Comparison of ENCODE assay signal across 22 cellular contexts in genomic region chr16:7615565-7615964, GRCh38.
DNase-seq lines count a peak whose midpoint lies in the region; ATAC-seq and TF ChIP-seq lines count a peak whose summit lies in the region.
"Had no signal": no experiment of that assay in that cellular context is flagged by ENCODE, and none has a peak within 500 bp of the region (broad histone marks: within the 10 kb centered on the region; RNA-seq: fewer than 3 reads in every experiment).

No MANE protein-coding gene starts in this region.

- no peak overlapping the region for H3K27ac ChIP-seq in left ventricle myocardium inferior (replicated peaks)
- H3K27ac ChIP-seq in endodermal cell (ENCODE audit: low read depth, low read length) = no peak overlapping the region
- no peak overlapping the region for H3K27ac ChIP-seq in tibial nerve
- H3K27ac ChIP-seq: HL-60, prostate gland had no signal

- no peak for ATAC-seq in activated T-cell treated with anti-CD3 and anti-CD28 coated beads, Interleukin-2, amount 50 U/mL, for 72 hours (replicated peaks in 1 of 2)
- ATAC-seq: activated T-cell treated with anti-CD3 and anti-CD28 coated beads, Interleukin-2, amount 50 U/mL, for 4 hours; PC-3; stimulated activated naive CD8-positive, alpha-beta T cell treated with anti-CD3 and anti-CD28 coated beads, Interleukin-15, Interleukin-2, amounts not matched to agents 100 U/mL and 50 U/mL, for 24 hours had no signal

- TF ChIP-seq EP300 in tibial nerve (IDR thresholded peaks at IDR 0.05) = no peak

- H3K4me1 ChIP-seq in left ventricle myocardium inferior (peaks cover 19% of the 10 kb centered on the region), endodermal cell (ENCODE audit: control insufficient read depth, insufficient read depth, low read length) (no peaks in the 10 kb centered on the region), tibial nerve (no peaks in the 10 kb centered on the region)
- H3K4me1 ChIP-seq: BE2C, prostate gland had no signal

- WGBS in endodermal cell (ENCODE audit: insufficient coverage in 1 of 2, insufficient read length in 1 of 2), 2 experiments = 93 to 96% methylated on average over 4 to 6 of the region's 6 CpGs
- 73 to 85% methylated on average over 6 of the region's 6 CpGs for WGBS in tibial nerve, 2 donors

- H3K27ac Mint-ChIP-seq in endodermal cell = no peak overlapping the region
- H3K27ac Mint-ChIP-seq in activated T-cell treated with anti-CD3 and anti-CD28 coated beads, Interleukin-2, amount 50 U/mL, for 72 hours = no peak overlapping the region
- H3K27ac Mint-ChIP-seq: activated B cell treated with CpG ODN at 0.5 μM for 24 hours, naive B cell had no signal

- H3K36me3 ChIP-seq in left ventricle myocardium inferior = no peaks in the 10 kb centered on the region
- no peaks in the 10 kb centered on the region for H3K36me3 ChIP-seq in endodermal cell (ENCODE audit: control insufficient read depth, insufficient read depth, low read length)
- no peaks in the 10 kb centered on the region for H3K36me3 ChIP-seq in tibial nerve
- H3K36me3 ChIP-seq: BE2C, prostate gland had no signal

- TF ChIP-seq POLR2A in tibial nerve (IDR thresholded peaks at IDR 0.05) = no peak

- peaks cover 8% of the 10 kb centered on the region for H3K9me3 Mint-ChIP-seq in endodermal cell
- peaks cover 2 to 4% of the 10 kb centered on the region in 2 donors for H3K9me3 Mint-ChIP-seq in activated T-cell treated with anti-CD3 and anti-CD28 coated beads, Interleukin-2, amount 50 U/mL, for 72 hours

- peaks cover 8% of the 10 kb centered on the region for H3K4me1 Mint-ChIP-seq in endodermal cell
- no peaks in the 10 kb centered on the region for H3K4me1 Mint-ChIP-seq in activated T-cell treated with anti-CD3 and anti-CD28 coated beads, Interleukin-2, amount 50 U/mL, for 72 hours (ENCODE audit: low read depth)
- H3K4me1 Mint-ChIP-seq: activated B cell treated with CpG ODN at 0.5 μM for 24 hours, naive B cell had no signal

- H3K27me3 Mint-ChIP-seq in endodermal cell (ENCODE audit: insufficient read depth) = no peaks in the 10 kb centered on the region
- H3K27me3 Mint-ChIP-seq in activated T-cell treated with anti-CD3 and anti-CD28 coated beads, Interleukin-2, amount 50 U/mL, for 72 hours (ENCODE audit: low read depth) = no peaks in the 10 kb centered on the region
- H3K27me3 Mint-ChIP-seq: activated B cell treated with CpG ODN at 0.5 μM for 24 hours, naive B cell had no signal

- H3K36me3 Mint-ChIP-seq in endodermal cell (ENCODE audit: low read depth) = no peaks in the 10 kb centered on the region
- no peaks in the 10 kb centered on the region for H3K36me3 Mint-ChIP-seq in activated T-cell treated with anti-CD3 and anti-CD28 coated beads, Interleukin-2, amount 50 U/mL, for 72 hours (ENCODE audit: insufficient read depth in 2 of 2)
- H3K36me3 Mint-ChIP-seq: naive B cell had no signal

- H3K27me3 ChIP-seq in left ventricle myocardium inferior (ENCODE audit: low read depth) (no peaks in the 10 kb centered on the region), endodermal cell (ENCODE audit: control insufficient read depth, insufficient read depth, low read length, poor library complexity, severe bottlenecking) (peaks cover 4% of the 10 kb centered on the region), tibial nerve (no peaks in the 10 kb centered on the region)
- H3K27me3 ChIP-seq: BE2C had no signal

- intact Hi-C loops in left ventricle myocardium inferior (cut with micrococcal nuclease) (no loop called here), cardiac septum (cut with DNase I) (loop anchor here (10.0 kb wide), 1 partner anchor 211 kb away; no protein-coding TSS in a partner anchor)

- H3K9ac ChIP-seq in endodermal cell (ENCODE audit: extremely low read depth, low read length, poor library complexity, severe bottlenecking) = no peak overlapping the region

- H3K9me3 ChIP-seq in left ventricle myocardium inferior (replicated peaks) = no peaks in the 10 kb centered on the region
- peaks cover 3% of the 10 kb centered on the region for H3K9me3 ChIP-seq in endodermal cell (ENCODE audit: control insufficient read depth, low read length)
- no peaks in the 10 kb centered on the region for H3K9me3 ChIP-seq in tibial nerve
- H3K9me3 ChIP-seq: BE2C, prostate gland had no signal

- no peak overlapping the region for H3K4me3 Mint-ChIP-seq in endodermal cell
- no peak overlapping the region for H3K4me3 Mint-ChIP-seq in activated T-cell treated with anti-CD3 and anti-CD28 coated beads, Interleukin-2, amount 50 U/mL, for 72 hours
- H3K4me3 Mint-ChIP-seq: activated B cell treated with CpG ODN at 0.5 μM for 24 hours; activated T-cell treated with anti-CD3 and anti-CD28 coated beads, Interleukin-2, amount 50 U/mL, for 4 hours; naive B cell had no signal

- TF ChIP-seq CTCF in left ventricle myocardium inferior (IDR thresholded peaks at IDR 0.05; ENCODE audit: borderline replicate concordance) = peak; percentile 16
- peak; percentile 38 for TF ChIP-seq CTCF in endodermal cell (conservative IDR thresholded peaks at IDR 0.05)
- no peak for TF ChIP-seq CTCF in tibial nerve (IDR thresholded peaks at IDR 0.05)

- H3K4me3 ChIP-seq in left ventricle myocardium inferior (no peak overlapping the region), endodermal cell (ENCODE audit: low read length) (no peak overlapping the region), tibial nerve (no peak overlapping the region)
- H3K4me3 ChIP-seq: prostate gland had no signal

- no peak for DNase-seq in left ventricle myocardium inferior
- no peak for DNase-seq in cardiac septum (ENCODE audit: low spot score)
- DNase-seq in NCI-H69 (lab: John Stamatoyannopoulos, UW) = peak; percentile 15
- DNase-seq in endodermal cell = no peak
- no peak for DNase-seq in activated T-cell treated with anti-CD3 and anti-CD28 coated beads, Interleukin-2, amount 50 U/mL, for 72 hours
- no peak for DNase-seq in tibial nerve (ENCODE audit: low spot score in 2 of 2)
- DNase-seq in NCI-H2196 treated with DMSO at 0.1 percent for 48 hours (lab: John Stamatoyannopoulos, UW; ENCODE audit: unreplicated experiment) = no peak
- DNase-seq in NOMO-1 treated with DMSO at 0.1 percent for 48 hours (lab: John Stamatoyannopoulos, UW; ENCODE audit: unreplicated experiment) = no peak
- DNase-seq: activated B cell treated with CpG ODN at 0.5 μM for 24 hours; activated CD4-positive, alpha-beta T cell treated with anti-CD3 and anti-CD28 coated beads, Interleukin-2, amount 50 U/mL, for 1 hour; activated T-cell treated with anti-CD3 and anti-CD28 coated beads, Interleukin-2, amount 50 U/mL, for 4 hours; BE2C; hypothalamus; naive B cell; NCI-H1092 treated with DMSO at 0.1 percent for 48 hours; NCI-H1930; NCI-H524 treated with DMSO at 0.1 percent for 48 hours; PC-3; Right ventricle myocardium superior; stimulated activated naive CD8-positive, alpha-beta T cell treated with anti-CD3 and anti-CD28 coated beads, Interleukin-15, Interleukin-2, amounts not matched to agents 100 U/mL and 50 U/mL, for 24 hours had no signal

Comparison
In these comparisons a context has a peak if more than half of its experiments do, and no peak if none do; other contexts are left out.
1. CTCF ChIP-seq: peak in left ventricle myocardium inferior (single experiment) and endodermal cell (single experiment); none in tibial nerve (0 of 5).